Comparison of ENCODE assay signal across 23 cellular contexts in the genomic region with DNA sequence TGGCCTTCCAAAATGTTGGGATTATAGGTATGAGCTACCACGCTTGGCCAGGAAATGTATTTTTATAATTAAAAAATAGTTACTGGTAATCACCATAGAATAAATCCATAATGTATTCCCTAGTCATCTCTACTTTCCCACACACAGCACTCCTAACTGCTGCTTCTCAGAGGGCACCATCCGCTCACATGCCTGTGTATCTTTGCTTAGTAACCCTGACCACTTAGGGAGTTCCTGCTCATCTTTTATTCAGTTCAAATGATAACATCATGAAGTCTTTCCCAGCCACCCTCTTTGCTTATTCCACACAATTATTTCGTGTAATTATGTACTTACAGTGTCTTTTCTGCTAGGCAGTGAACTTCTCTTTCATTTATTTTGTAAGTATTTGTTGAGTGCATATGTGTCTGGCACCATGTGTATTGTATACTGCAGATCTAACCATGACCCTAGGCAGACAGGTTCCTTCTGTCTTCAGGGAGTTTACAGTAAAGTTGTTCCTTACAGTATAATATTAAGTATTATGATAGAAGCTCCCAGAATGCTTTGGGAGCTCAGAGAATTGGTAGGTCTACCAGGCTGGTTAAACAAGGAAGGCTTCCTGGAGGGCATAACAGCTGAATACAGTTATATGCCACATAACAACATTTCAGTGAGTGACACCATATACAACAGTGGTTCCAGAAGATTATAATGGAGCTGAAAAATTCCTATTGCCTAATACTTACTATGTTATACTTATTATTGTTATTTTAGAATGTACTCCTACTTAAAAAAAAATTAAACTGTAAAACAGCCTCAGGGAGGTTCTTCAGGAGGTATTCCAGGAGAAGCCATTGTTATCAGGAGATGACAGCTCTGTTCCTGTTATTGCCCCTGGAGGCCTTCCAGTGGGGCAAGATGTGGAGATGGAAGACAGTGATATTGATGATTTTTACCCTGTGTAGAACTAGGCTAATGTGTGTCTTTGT. TPM values are rescaled to one million over a fixed set of nuclear protein-coding genes. Genes with fewer than 3 reads are reported as not detected.
DNase-seq lines count a peak whose midpoint lies in the region; ATAC-seq and TF ChIP-seq lines count a peak whose summit lies in the region.
"Had no signal": no experiment of that assay in that cellular context is flagged by ENCODE, and none has a peak within 500 bp of the region (broad histone marks: within the 10 kb centered on the region; RNA-seq: fewer than 3 reads in every experiment).

No MANE protein-coding gene starts in this region.

- H3K27me3 ChIP-seq in GM23248 (replicated peaks; ENCODE audit: insufficient read depth) = no peaks in the 10 kb centered on the region
- H3K27me3 ChIP-seq in neural progenitor cell = no peaks in the 10 kb centered on the region
- no peaks in the 10 kb centered on the region for H3K27me3 ChIP-seq in psoas muscle (ENCODE audit: insufficient read depth in 3 of 3, low read length in 2 of 3)
- H3K27me3 ChIP-seq: BLaER1, tibial artery had no signal

- in situ Hi-C loops in GM23248 (cut with MboI) = no loop called here

- WGBS in GM23248 (ENCODE audit: low coverage in 1 of 2, low lambda C conversion rate in 2 of 2, missing lambda C conversion rate in 2 of 2), 2 experiments = 78 to 81% methylated on average over 3 of the region's 3 CpGs
- WGBS in psoas muscle, 3 donors = 96 to 97% (median 97%) methylated on average over 3 of the region's 3 CpGs

- no peaks in the 10 kb centered on the region for H3K27me3 Mint-ChIP-seq in neural progenitor cell (ENCODE audit: insufficient read depth, low read depth)
- no peaks in the 10 kb centered on the region for H3K27me3 Mint-ChIP-seq in activated naive CD4-positive, alpha-beta T cell treated with anti-CD3 and anti-CD28 coated beads, Interleukin-2, amount 10 ng/mL, durations not matched to agents 7 days and 5 days
- H3K27me3 Mint-ChIP-seq: activated CD8-positive, alpha-beta memory T cell treated with anti-CD3 and anti-CD28 coated beads, Interleukin-2, amount 10 ng/mL, durations not matched to agents 7 days and 5 days; naive B cell; stimulated activated memory B cell treated with anti-CD40 and anti-IgM and Interleukin-4, amounts not matched to agents 10 μg/mL and 1 μg/mL and 100 μg/mL, for 72 hours had no signal

- H2AFZ ChIP-seq in GM23248 (no peak overlapping the region), neural progenitor cell (replicated peaks) (no peak overlapping the region)

- CTCF ChIA-PET in activated naive CD4-positive, alpha-beta T cell treated with anti-CD3 and anti-CD28 coated beads, Interleukin-2, amount 10 ng/mL, durations not matched to agents 7 days and 5 days (lab: Charles Lee) = no interaction called here

- H3K4me3 ChIP-seq in GM23248 = no peak overlapping the region
- H3K4me3 ChIP-seq in neural progenitor cell = no peak overlapping the region
- H3K4me3 ChIP-seq in psoas muscle = no peak overlapping the region
- H3K4me3 ChIP-seq: BLaER1, lung, tibial artery had no signal

- H3K4me1 ChIP-seq in GM23248 (ENCODE audit: insufficient read depth) (peaks cover 29% of the 10 kb centered on the region), neural progenitor cell (peaks cover 8% of the 10 kb centered on the region), psoas muscle (no peaks in the 10 kb centered on the region)
- H3K4me1 ChIP-seq: tibial artery had no signal

- TF ChIP-seq CTCF in neural progenitor cell (IDR thresholded peaks at IDR 0.05) (no peak), psoas muscle (IDR thresholded peaks at IDR 0.05) (no peak)

- DNase-seq in GM23248 = peak; percentile 56
- no peak for DNase-seq in epithelial cell of prostate (ENCODE audit: low read depth, low spot score)
- DNase-seq in neural progenitor cell (ENCODE audit: low spot score) = no peak
- DNase-seq in activated naive CD4-positive, alpha-beta T cell treated with anti-CD3 and anti-CD28 coated beads, Interleukin-2, amount 10 ng/mL, durations not matched to agents 7 days and 5 days = no peak
- no peak for DNase-seq in psoas muscle
- DNase-seq: activated CD4-positive, CD25-positive, alpha-beta regulatory T cell treated with anti-CD3 and anti-CD28 coated beads, Interleukin-2, amount 50 U/mL, for 72 hours; activated CD8-positive, alpha-beta memory T cell treated with anti-CD3 and anti-CD28 coated beads, Interleukin-2, amount 10 ng/mL, durations not matched to agents 7 days and 5 days; GF-D8; head of caudate nucleus; immature natural killer cell; KBM-7; naive B cell; NCI-H1105; NCI-H82; Right ventricle myocardium superior; tibial artery had no signal

- no peaks in the 10 kb centered on the region for H3K9me3 ChIP-seq in GM23248 (ENCODE audit: low read depth)
- no peaks in the 10 kb centered on the region for H3K9me3 ChIP-seq in neural progenitor cell (ENCODE audit: low read depth)
- H3K9me3 ChIP-seq in psoas muscle = no peaks in the 10 kb centered on the region
- H3K9me3 ChIP-seq: BLaER1, tibial artery had no signal

- peaks cover 15% of the 10 kb centered on the region; the same call in 1 of the 2 replicates for H3K36me3 ChIP-seq in GM23248 (ENCODE audit: low read depth)
- H3K36me3 ChIP-seq in neural progenitor cell = no peaks in the 10 kb centered on the region
- H3K36me3 ChIP-seq in psoas muscle (ENCODE audit: insufficient read depth in 1 of 2, low read depth in 1 of 2) = peaks cover 0 to 38% of the 10 kb centered on the region in 2 donors

- intact Hi-C loops in psoas muscle (cut with DNase I) = no loop called here

- H3K9ac ChIP-seq in GM23248 (peak overlapping the region; percentile 18; the same call in 1 of the 2 replicates), neural progenitor cell (no peak overlapping the region)
- H3K9ac ChIP-seq: BLaER1 had no signal

- peaks cover 15% of the 10 kb centered on the region for H3K4me1 Mint-ChIP-seq in neural progenitor cell
- peaks cover 2% of the 10 kb centered on the region for H3K4me1 Mint-ChIP-seq in activated naive CD4-positive, alpha-beta T cell treated with anti-CD3 and anti-CD28 coated beads, Interleukin-2, amount 10 ng/mL, durations not matched to agents 7 days and 5 days

- H3K9me3 Mint-ChIP-seq in neural progenitor cell = no peaks in the 10 kb centered on the region
- no peaks in the 10 kb centered on the region for H3K9me3 Mint-ChIP-seq in activated naive CD4-positive, alpha-beta T cell treated with anti-CD3 and anti-CD28 coated beads, Interleukin-2, amount 10 ng/mL, durations not matched to agents 7 days and 5 days
- H3K9me3 Mint-ChIP-seq: activated T-helper 2 cell treated with anti-CD3 and anti-CD28 coated beads, Interferon-gamma antibody, Interleukin-2, Interleukin-4, amounts not matched to agents 10 μg/mL and 5 μg/mL and 100 μg/mL, durations not matched to agents 14 hours and 24 hours and 36 hours; immature natural killer cell; naive B cell; stimulated activated memory B cell treated with anti-CD40 and anti-IgM and Interleukin-4, amounts not matched to agents 10 μg/mL and 1 μg/mL and 100 μg/mL, for 72 hours had no signal

- H3K79me2 ChIP-seq in GM23248 (ENCODE audit: insufficient read depth) (peaks cover 71% of the 10 kb centered on the region), neural progenitor cell (ENCODE audit: low read depth) (no peaks in the 10 kb centered on the region)

- H3K27ac Mint-ChIP-seq in neural progenitor cell = peak overlapping the region; percentile 19
- no peak overlapping the region for H3K27ac Mint-ChIP-seq in activated naive CD4-positive, alpha-beta T cell treated with anti-CD3 and anti-CD28 coated beads, Interleukin-2, amount 10 ng/mL, durations not matched to agents 7 days and 5 days
- H3K27ac Mint-ChIP-seq: activated CD8-positive, alpha-beta memory T cell treated with anti-CD3 and anti-CD28 coated beads, Interleukin-2, amount 10 ng/mL, durations not matched to agents 7 days and 5 days; activated T-helper 2 cell treated with anti-CD3 and anti-CD28 coated beads, Interferon-gamma antibody, Interleukin-2, Interleukin-4, amounts not matched to agents 10 μg/mL and 5 μg/mL and 100 μg/mL, durations not matched to agents 14 hours and 24 hours and 36 hours; stimulated activated memory B cell treated with anti-CD40 and anti-IgM and Interleukin-4, amounts not matched to agents 10 μg/mL and 1 μg/mL and 100 μg/mL, for 72 hours had no signal

- H3F3A ChIP-seq in GM23248 (ENCODE audit: insufficient read depth) (peaks cover 24% of the 10 kb centered on the region), neural progenitor cell (ENCODE audit: low read depth) (peaks cover 3% of the 10 kb centered on the region)

- no peaks in the 10 kb centered on the region for H3K36me3 Mint-ChIP-seq in neural progenitor cell
- peaks cover 5% of the 10 kb centered on the region for H3K36me3 Mint-ChIP-seq in activated naive CD4-positive, alpha-beta T cell treated with anti-CD3 and anti-CD28 coated beads, Interleukin-2, amount 10 ng/mL, durations not matched to agents 7 days and 5 days
- H3K36me3 Mint-ChIP-seq: immature natural killer cell had no signal

- H3K4me2 ChIP-seq in GM23248 (ENCODE audit: unreplicated experiment) = peak overlapping the region; percentile 49
- H3K4me2 ChIP-seq in neural progenitor cell = no peak overlapping the region
- H3K4me2 ChIP-seq: BLaER1 had no signal

- ATAC-seq in SK-N-SH treated with all-trans-retinoic acid at 6 μM for 48 hours (peak; percentile 51), psoas muscle (no peak), HG03139 (IDR thresholded peaks at IDR 0.05; ENCODE audit: unreplicated experiment) (no peak), HG02970 (IDR thresholded peaks at IDR 0.05; ENCODE audit: low FRiP score, unreplicated experiment) (no peak)
- ATAC-seq: activated CD8-positive, alpha-beta memory T cell treated with anti-CD3 and anti-CD28 coated beads, Interleukin-2, amount 10 ng/mL, durations not matched to agents 7 days and 5 days; stimulated activated memory B cell treated with anti-CD40 and anti-IgM and Interleukin-4, amounts not matched to agents 10 μg/mL and 1 μg/mL and 100 μg/mL, for 72 hours had no signal

- H3K9me2 ChIP-seq in GM23248 (ENCODE audit: insufficient read depth) = no peaks in the 10 kb centered on the region

- no peak overlapping the region for H3K4me3 Mint-ChIP-seq in neural progenitor cell
- no peak overlapping the region for H3K4me3 Mint-ChIP-seq in activated naive CD4-positive, alpha-beta T cell treated with anti-CD3 and anti-CD28 coated beads, Interleukin-2, amount 10 ng/mL, durations not matched to agents 7 days and 5 days
- H3K4me3 Mint-ChIP-seq: activated CD8-positive, alpha-beta memory T cell treated with anti-CD3 and anti-CD28 coated beads, Interleukin-2, amount 10 ng/mL, durations not matched to agents 7 days and 5 days; immature natural killer cell; naive B cell; stimulated activated memory B cell treated with anti-CD40 and anti-IgM and Interleukin-4, amounts not matched to agents 10 μg/mL and 1 μg/mL and 100 μg/mL, for 72 hours had no signal

- H4K20me1 ChIP-seq in GM23248 (ENCODE audit: insufficient read depth) (no peaks in the 10 kb centered on the region), neural progenitor cell (ENCODE audit: low read depth) (no peaks in the 10 kb centered on the region)

- H3K27ac ChIP-seq in GM23248 (peak overlapping the region; percentile 69), epithelial cell of prostate (peak overlapping the region; percentile 48), neural progenitor cell (no peak overlapping the region), psoas muscle (no peak overlapping the region)
- H3K27ac ChIP-seq: BLaER1, tibial artery had no signal

RNA-seq across cellular contexts. Expression of gene DCAF10, which starts 39.2 kb away (rescaled TPM):
- 15.8 and 18.2 TPM in 2 replicates for total RNA-seq in GM23248 (2014; rRNA removed; shearing (Covaris generic))
- polyA plus RNA-seq in GM23248 (2016; fragmentation: Nextera tagmentation; extraction: Ambion mirVana) (20.5 and 20.9 TPM in 2 replicates), psoas muscle (10 to 100 TPM in 2 of 3 donors, 1 to 10 TPM in 1; 9.7 to 17.9 (median 16.5) TPM)
- total RNA-seq in neural progenitor cell (ENCODE audit: low replicate concordance) (15.8 and 21.0 TPM in 2 replicates), psoas muscle (10 to 100 TPM; 20.2 to 27.2 (median 22.4) TPM)

RNA-seq across cellular contexts. Expression of gene EXOSC3, which starts 54.9 kb away (rescaled TPM):
- total RNA-seq in GM23248 (2014; rRNA removed; shearing (Covaris generic)) = 30.1 and 38.8 TPM in 2 replicates
- polyA plus RNA-seq in GM23248 (2016; fragmentation: Nextera tagmentation; extraction: Ambion mirVana) = 59.0 and 61.5 TPM in 2 replicates
- total RNA-seq in neural progenitor cell (ENCODE audit: low replicate concordance) = 61.5 and 85.2 TPM in 2 replicates
- total RNA-seq in psoas muscle = 10 to 100 TPM; 12.9 to 18.9 (median 13.9) TPM
- 10 to 100 TPM; 18.3 to 48.9 (median 43.0) TPM for polyA plus RNA-seq in psoas muscle

Comparison
In these comparisons a context has a peak if more than half of its experiments do, and no peak if none do; other contexts are left out.
1. H3K27ac ChIP-seq: peak in GM23248 (single experiment) and epithelial cell of prostate (single experiment); none in neural progenitor cell (single experiment) and psoas muscle (single experiment).